Comparison of ENCODE assay signal across 36 cellular contexts in the genomic region with DNA sequence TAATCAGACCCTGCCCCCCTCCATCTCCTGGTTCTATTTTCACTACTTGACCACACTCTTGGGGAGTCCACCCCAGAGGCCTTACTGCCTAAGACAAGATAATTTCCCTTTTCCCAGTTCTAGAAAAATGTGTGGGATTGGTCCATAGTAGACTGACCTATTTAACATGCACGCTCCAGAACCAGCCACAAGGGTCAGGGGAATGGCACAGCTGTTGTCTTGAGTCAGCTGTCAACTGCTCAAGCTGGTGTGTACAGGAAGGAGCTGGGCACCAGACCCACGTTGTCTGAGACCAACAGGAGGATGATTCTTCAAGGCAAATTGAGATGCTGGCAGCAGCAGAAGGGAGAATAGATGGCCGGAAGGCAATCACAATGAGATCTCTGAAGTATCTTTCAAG.
"Had no signal": no experiment of that assay in that cellular context is flagged by ENCODE, and none has a peak within 500 bp of the region (broad histone marks: within the 10 kb centered on the region; RNA-seq: fewer than 3 reads in every experiment).

No MANE protein-coding gene starts in this region.

- H3K36me3 Mint-ChIP-seq: activated CD8-positive, alpha-beta memory T cell treated with anti-CD3 and anti-CD28 coated beads, Interleukin-2, amount 10 ng/mL, durations not matched to agents 7 days and 5 days; activated naive CD4-positive, alpha-beta T cell treated with anti-CD3 and anti-CD28 coated beads, Interleukin-2, amount 10 ng/mL, durations not matched to agents 7 days and 5 days; activated naive CD4-positive, alpha-beta T cell treated with anti-CD3 and anti-CD28 coated beads, Interleukin-2, amount 50 U/mL, for 24 hours; activated naive CD8-positive, alpha-beta T cell; activated naive CD8-positive, alpha-beta T cell treated with anti-CD3 and anti-CD28 coated beads, Interleukin-2, amount 10 ng/mL, durations not matched to agents 7 days and 5 days; brain had no signal

- H3K9me3 Mint-ChIP-seq: activated CD4-positive, alpha-beta memory T cell treated with anti-CD3 and anti-CD28 coated beads, Interleukin-2, amount 10 ng/mL, durations not matched to agents 7 days and 5 days; activated CD4-positive, alpha-beta T cell treated with anti-CD3 and anti-CD28 coated beads, Interleukin-2, amount 10 ng/mL, durations not matched to agents 7 days and 5 days; activated naive CD4-positive, alpha-beta T cell treated with anti-CD3 and anti-CD28 coated beads, Interleukin-2, amount 50 U/mL, for 24 hours; activated naive CD8-positive, alpha-beta T cell treated with anti-CD3 and anti-CD28 coated beads, Interleukin-2, amount 10 ng/mL, durations not matched to agents 7 days and 5 days; activated naive CD8-positive, alpha-beta T cell treated with anti-CD3 and anti-CD28 coated beads, Interleukin-2, amount 50 U/mL, for 24 hours; activated T-cell treated with anti-CD3 and anti-CD28 coated beads, Interleukin-2, amount 50 U/mL, for 24 hours; activated T-helper 2 cell treated with anti-CD3 and anti-CD28 coated beads, Interferon-gamma antibody, Interleukin-2, Interleukin-4, amounts not matched to agents 10 μg/mL and 5 μg/mL and 100 μg/mL, durations not matched to agents 14 hours and 24 hours and 36 hours; T-helper 1 cell treated with Interleukin-12 subunit alpha and Interleukin-12 subunit beta and Interleukin-4 antibody, amounts not matched to agents 30 μg/mL and 1 μg/mL, for 36 hours; T-helper 2 cell treated with Interferon-gamma antibody and Interleukin-4, amounts not matched to agents 5 μg/mL and 100 μg/mL, for 36 hours had no signal

- H3K27ac ChIP-seq: ascending aorta, cardiac muscle cell, VCaP had no signal

- H3K4me3 ChIP-seq: ascending aorta, cardiac muscle cell had no signal

- H3K9me3 ChIP-seq: ascending aorta had no signal

- H3K27me3 Mint-ChIP-seq: activated B cell treated with CpG ODN at 0.5 μM for 24 hours; activated CD4-positive, alpha-beta memory T cell treated with anti-CD3 and anti-CD28 coated beads, Interleukin-2, amount 10 ng/mL, durations not matched to agents 7 days and 5 days; activated CD8-positive, alpha-beta memory T cell treated with anti-CD3 and anti-CD28 coated beads, Interleukin-2, amount 10 ng/mL, durations not matched to agents 7 days and 5 days; activated naive CD4-positive, alpha-beta T cell treated with anti-CD3 and anti-CD28 coated beads, Interleukin-2, amount 10 ng/mL, durations not matched to agents 7 days and 5 days; activated naive CD8-positive, alpha-beta T cell treated with anti-CD3 and anti-CD28 coated beads, Interleukin-2, amount 10 ng/mL, durations not matched to agents 7 days and 5 days; activated naive CD8-positive, alpha-beta T cell treated with anti-CD3 and anti-CD28 coated beads, Interleukin-2, amount 50 U/mL, for 24 hours had no signal

- H3K4me1 ChIP-seq: ascending aorta had no signal

- H3K4me1 Mint-ChIP-seq: activated B cell treated with CpG ODN at 0.5 μM for 24 hours; activated CD4-positive, alpha-beta memory T cell treated with anti-CD3 and anti-CD28 coated beads, Interleukin-2, amount 10 ng/mL, durations not matched to agents 7 days and 5 days; activated CD4-positive, alpha-beta T cell treated with anti-CD3 and anti-CD28 coated beads for 36 hours; activated CD4-positive, alpha-beta T cell treated with anti-CD3 and anti-CD28 coated beads, Interleukin-2, amount 10 ng/mL, durations not matched to agents 7 days and 5 days; activated CD8-positive, alpha-beta memory T cell treated with anti-CD3 and anti-CD28 coated beads, Interleukin-2, amount 10 ng/mL, durations not matched to agents 7 days and 5 days; activated naive CD4-positive, alpha-beta T cell treated with anti-CD3 and anti-CD28 coated beads, Interleukin-2, amount 10 ng/mL, durations not matched to agents 7 days and 5 days; activated naive CD4-positive, alpha-beta T cell treated with anti-CD3 and anti-CD28 coated beads, Interleukin-2, amount 50 U/mL, for 24 hours; activated naive CD8-positive, alpha-beta T cell treated with anti-CD3 and anti-CD28 coated beads, Interleukin-2, amount 10 ng/mL, durations not matched to agents 7 days and 5 days; activated naive CD8-positive, alpha-beta T cell treated with anti-CD3 and anti-CD28 coated beads, Interleukin-2, amount 50 U/mL, for 24 hours; brain; central memory CD8-positive, alpha-beta T cell had no signal

- DNase-seq: activated B cell treated with CpG ODN at 0.5 μM for 24 hours; activated CD4-positive, alpha-beta memory T cell treated with anti-CD3 and anti-CD28 coated beads, Interleukin-2, amount 10 ng/mL, durations not matched to agents 7 days and 5 days; activated CD4-positive, alpha-beta T cell treated with anti-CD3 and anti-CD28 coated beads for 36 hours; activated CD4-positive, alpha-beta T cell treated with anti-CD3 and anti-CD28 coated beads for 48 hours; activated CD4-positive, alpha-beta T cell treated with anti-CD3 and anti-CD28 coated beads, Interleukin-2, amount 10 ng/mL, durations not matched to agents 7 days and 5 days; activated CD4-positive, alpha-beta T cell treated with anti-CD3 and anti-CD28 coated beads, Interleukin-2, amount 50 U/mL, for 48 hours; activated CD4-positive, CD25-positive, alpha-beta regulatory T cell treated with anti-CD3 and anti-CD28 coated beads, Interleukin-2, amount 50 U/mL, for 72 hours; activated CD8-positive, alpha-beta memory T cell treated with anti-CD3 and anti-CD28 coated beads for 24 hours; activated CD8-positive, alpha-beta memory T cell treated with anti-CD3 and anti-CD28 coated beads, Interleukin-2, amount 10 ng/mL, durations not matched to agents 7 days and 5 days; activated CD8-positive, alpha-beta memory T cell treated with anti-CD3 and anti-CD28 coated beads, Interleukin-2, amount 50 U/mL, for 48 hours; activated CD8-positive, alpha-beta T cell treated with anti-CD3 and anti-CD28 coated beads, Interleukin-2, amount 10 ng/mL, durations not matched to agents 7 days and 5 days; activated effector memory CD4-positive, alpha-beta T cell treated with Interleukin-2 at 50 U/mL for 16 hours; activated gamma-delta T cell; activated naive CD4-positive, alpha-beta T cell treated with anti-CD3 and anti-CD28 coated beads, Interleukin-2, amount 10 ng/mL, durations not matched to agents 7 days and 5 days; activated naive CD4-positive, alpha-beta T cell treated with Interleukin-2 at 50 U/mL for 16 hours; activated naive CD8-positive, alpha-beta T cell treated with anti-CD3 and anti-CD28 coated beads, Interleukin-2, amount 10 ng/mL, durations not matched to agents 7 days and 5 days; activated naive CD8-positive, alpha-beta T cell treated with anti-CD3 and anti-CD28 coated beads, Interleukin-2, amount 50 U/mL, for 24 hours; activated T-cell treated with anti-CD3 and anti-CD28 coated beads, Interleukin-2, amount 50 U/mL, for 24 hours; activated T-cell treated with anti-CD3 and anti-CD28 coated beads, Interleukin-2, amount 50 U/mL, for 48 hours; amygdala; anterior cingulate cortex; caudate nucleus; cerebellar nuclear complex; T-helper 1 cell; T-helper 2 cell; T-helper 9 cell had no signal

- H3K36me3 ChIP-seq: ascending aorta, cardiac muscle cell had no signal

- H3K27ac Mint-ChIP-seq: activated B cell treated with CpG ODN at 0.5 μM for 24 hours; activated CD4-positive, alpha-beta memory T cell treated with anti-CD3 and anti-CD28 coated beads, Interleukin-2, amount 10 ng/mL, durations not matched to agents 7 days and 5 days; activated CD4-positive, alpha-beta T cell treated with anti-CD3 and anti-CD28 coated beads for 36 hours; activated CD4-positive, alpha-beta T cell treated with anti-CD3 and anti-CD28 coated beads, Interleukin-2, amount 10 ng/mL, durations not matched to agents 7 days and 5 days; activated CD8-positive, alpha-beta memory T cell treated with anti-CD3 and anti-CD28 coated beads, Interleukin-2, amount 10 ng/mL, durations not matched to agents 7 days and 5 days; activated CD8-positive, alpha-beta T cell treated with anti-CD3 and anti-CD28 coated beads, Interleukin-2, amount 10 ng/mL, durations not matched to agents 7 days and 5 days; activated naive CD4-positive, alpha-beta T cell treated with anti-CD3 and anti-CD28 coated beads, Interleukin-2, amount 10 ng/mL, durations not matched to agents 7 days and 5 days; activated naive CD4-positive, alpha-beta T cell treated with anti-CD3 and anti-CD28 coated beads, Interleukin-2, amount 50 U/mL, for 24 hours; activated naive CD8-positive, alpha-beta T cell; activated naive CD8-positive, alpha-beta T cell treated with anti-CD3 and anti-CD28 coated beads, Interleukin-2, amount 10 ng/mL, durations not matched to agents 7 days and 5 days; activated naive CD8-positive, alpha-beta T cell treated with anti-CD3 and anti-CD28 coated beads, Interleukin-2, amount 50 U/mL, for 24 hours; activated T-cell treated with anti-CD3 and anti-CD28 coated beads, Interleukin-2, amount 50 U/mL, for 24 hours; activated T-helper 2 cell treated with anti-CD3 and anti-CD28 coated beads, Interferon-gamma antibody, Interleukin-2, Interleukin-4, amounts not matched to agents 10 μg/mL and 5 μg/mL and 100 μg/mL, durations not matched to agents 14 hours and 24 hours and 36 hours; brain; T-helper 1 cell treated with Interleukin-12 subunit alpha and Interleukin-12 subunit beta and Interleukin-4 antibody, amounts not matched to agents 30 μg/mL and 1 μg/mL, for 36 hours; T-helper 2 cell treated with Interferon-gamma antibody and Interleukin-4, amounts not matched to agents 5 μg/mL and 100 μg/mL, for 36 hours had no signal

- H3K27me3 ChIP-seq: ascending aorta, cardiac muscle cell had no signal

- H3K4me3 Mint-ChIP-seq: activated B cell treated with CpG ODN at 0.5 μM for 24 hours; activated CD4-positive, alpha-beta memory T cell treated with anti-CD3 and anti-CD28 coated beads, Interleukin-2, amount 10 ng/mL, durations not matched to agents 7 days and 5 days; activated CD4-positive, alpha-beta T cell treated with anti-CD3 and anti-CD28 coated beads for 36 hours; activated CD4-positive, alpha-beta T cell treated with anti-CD3 and anti-CD28 coated beads, Interleukin-2, amount 10 ng/mL, durations not matched to agents 7 days and 5 days; activated CD8-positive, alpha-beta memory T cell treated with anti-CD3 and anti-CD28 coated beads, Interleukin-2, amount 10 ng/mL, durations not matched to agents 7 days and 5 days; activated CD8-positive, alpha-beta T cell treated with anti-CD3 and anti-CD28 coated beads, Interleukin-2, amount 10 ng/mL, durations not matched to agents 7 days and 5 days; activated naive CD4-positive, alpha-beta T cell treated with anti-CD3 and anti-CD28 coated beads, Interleukin-2, amount 10 ng/mL, durations not matched to agents 7 days and 5 days; activated naive CD4-positive, alpha-beta T cell treated with anti-CD3 and anti-CD28 coated beads, Interleukin-2, amount 50 U/mL, for 24 hours; activated naive CD8-positive, alpha-beta T cell; activated naive CD8-positive, alpha-beta T cell treated with anti-CD3 and anti-CD28 coated beads, Interleukin-2, amount 10 ng/mL, durations not matched to agents 7 days and 5 days; activated naive CD8-positive, alpha-beta T cell treated with anti-CD3 and anti-CD28 coated beads, Interleukin-2, amount 50 U/mL, for 24 hours; activated T-cell treated with anti-CD3 and anti-CD28 coated beads, Interleukin-2, amount 50 U/mL, for 24 hours; brain; central memory CD8-positive, alpha-beta T cell; T-helper 1 cell treated with Interleukin-12 subunit alpha and Interleukin-12 subunit beta and Interleukin-4 antibody, amounts not matched to agents 30 μg/mL and 1 μg/mL, for 36 hours; T-helper 2 cell treated with Interferon-gamma antibody and Interleukin-4, amounts not matched to agents 5 μg/mL and 100 μg/mL, for 36 hours had no signal
